Comparison of ENCODE assay signal across 10 cellular contexts in genomic region chr1:153612111-153612754, GRCh38. TPM values are rescaled to one million over a fixed set of nuclear protein-coding genes. Genes with fewer than 3 reads are reported as not detected.
DNase-seq lines count a peak whose midpoint lies in the region; ATAC-seq and TF ChIP-seq lines count a peak whose summit lies in the region.
"Had no signal": no experiment of that assay in that cellular context is flagged by ENCODE, and none has a peak within 500 bp of the region (broad histone marks: within the 10 kb centered on the region; RNA-seq: fewer than 3 reads in every experiment).

No MANE protein-coding gene starts in this region.

- peak overlapping the region; percentile 99 for H3K27ac ChIP-seq in RWPE1
- peak overlapping the region; percentile 92 to 96 (median 94) for H3K27ac ChIP-seq in esophagus squamous epithelium
- peak overlapping the region; percentile 89 to 97 (median 92) for H3K27ac ChIP-seq in transverse colon

- ATAC-seq in HG02884 (IDR thresholded peaks at IDR 0.05; ENCODE audit: unreplicated experiment): no peak

- in situ Hi-C loops in transverse colon (cut with MboI; ENCODE audit: low pct_ligation_motif_present in 1 of 4, low pct_unique_long_range_greater_than_20kb in 1 of 4, low sequenced_read_pairs in 3 of 4): no loop called here

- peak overlapping the region; percentile 54 to 76 (median 66) for H3K4me3 ChIP-seq in esophagus squamous epithelium
- peak overlapping the region; percentile 75 for H3K4me3 ChIP-seq in mucosa of stomach (ENCODE audit: low read length)
- H3K4me3 ChIP-seq in transverse colon: peak overlapping the region; percentile 53 to 69 (median 60)

- TF ChIP-seq EP300 in transverse colon (IDR thresholded peaks at IDR 0.05; ENCODE audit: low read depth): no peak

- DNase-seq in RWPE1 (ENCODE audit: low spot score) (no peak), esophagus squamous epithelium (lab: John Stamatoyannopoulos, UW) (no peak), transverse colon (no peak), DMS79 (lab: John Stamatoyannopoulos, UW) (no peak), dedifferentiated amniotic fluid mesenchymal stem cell (ENCODE audit: extremely low spot score) (no peak), iPS-NIHi11 (ENCODE audit: low spot score) (no peak)
- DNase-seq: activated B cell treated with CpG ODN at 0.5 μM for 24 hours, NCI-H1417 had no signal

- intact Hi-C loops in esophagus squamous epithelium (cut with DNase I) (loop anchor here (5.0 kb wide), 1 partner anchor 35 kb away; no protein-coding TSS in a partner anchor), transverse colon (cut with DNase I; ENCODE audit: low total_unique reads) (loop anchor here (5.0 kb wide), 1 partner anchor 35 kb away; no protein-coding TSS in a partner anchor)

- H3K4me1 ChIP-seq in esophagus squamous epithelium (peaks cover 25 to 89% (median 50%) of the 10 kb centered on the region in 3 donors), mucosa of stomach (ENCODE audit: control insufficient read depth, insufficient read depth, low read length) (peaks cover 75% of the 10 kb centered on the region), transverse colon (peaks cover 40 to 85% (median 58%) of the 10 kb centered on the region in 4 donors)

- CTCF ChIA-PET in RWPE1 (lab: Yijun Ruan, JAX): interaction anchor here (4.5 kb wide), 1 partner anchor 40 kb away, joined by 23 read pairs; no protein-coding TSS in a partner anchor

- POLR2A ChIA-PET in RWPE1 (lab: Yijun Ruan, JAX; ENCODE audit: low non-redundant PET): interaction anchor here (0.6 to 7.6 kb wide), 6 partner anchors 14 to 46 kb away, joined by 3 to 56 read pairs (median 4); partner anchors contain the start of genes CHTOP, S100A1 and S100A13

- H3K9me3 ChIP-seq in esophagus squamous epithelium (no peaks in the 10 kb centered on the region), mucosa of stomach (ENCODE audit: control insufficient read depth, low read length) (no peaks in the 10 kb centered on the region), transverse colon (no peaks in the 10 kb centered on the region)

- 30 to 33% methylated on average over 6 to 7 of the region's 11 CpGs for WGBS in esophagus squamous epithelium, 2 donors
- 32% methylated on average over 11 of the region's 11 CpGs; no CpG with 5 or more reads in 1 of the 2 donors for WGBS in transverse colon (ENCODE audit: low coverage in 1 of 2), 2 donors

- H3K36me3 ChIP-seq in esophagus squamous epithelium (peaks cover 3 to 11% (median 7%) of the 10 kb centered on the region in 3 donors), mucosa of stomach (ENCODE audit: control insufficient read depth, insufficient read depth, low read length) (no peaks in the 10 kb centered on the region), transverse colon (peaks cover 0 to 5% (median 0%) of the 10 kb centered on the region in 4 donors)

- TF ChIP-seq POLR2A in esophagus squamous epithelium (IDR thresholded peaks at IDR 0.05) (no peak), transverse colon (IDR thresholded peaks at IDR 0.05) (no peak)

- TF ChIP-seq CTCF in RWPE1 (conservative IDR thresholded peaks at IDR 0.05; ENCODE audit: low read depth) (no peak), esophagus squamous epithelium (IDR thresholded peaks at IDR 0.05) (no peak), transverse colon (IDR thresholded peaks at IDR 0.05) (no peak)

- H3K27me3 ChIP-seq in esophagus squamous epithelium (no peaks in the 10 kb centered on the region), mucosa of stomach (ENCODE audit: control insufficient read depth, insufficient read depth, low read length) (no peaks in the 10 kb centered on the region), transverse colon (no peaks in the 10 kb centered on the region)

- H3K9ac ChIP-seq in mucosa of stomach (ENCODE audit: low read length): peak overlapping the region; percentile 98

RNA-seq across cellular contexts. Expression of gene S100A16, which starts 0.7 kb away (rescaled TPM):
- total RNA-seq in esophagus squamous epithelium (1,000 to 10,000 TPM; 1,372 to 2,409 (median 2,158) TPM), transverse colon (100 to 1,000 TPM; 181 to 223 (median 196) TPM)
- total RNA-seq: activated B cell treated with CpG ODN at 0.5 μM for 24 hours had no signal

RNA-seq across cellular contexts. Expression of gene S100A14, which starts 3.9 kb away (rescaled TPM):
- total RNA-seq in esophagus squamous epithelium (1,000 to 10,000 TPM; 1,580 to 2,481 (median 2,030) TPM), transverse colon (100 to 1,000 TPM; 134 to 514 (median 437) TPM)
- total RNA-seq: activated B cell treated with CpG ODN at 0.5 μM for 24 hours had no signal

RNA-seq across cellular contexts. Expression of gene S100A13, which starts 15.1 kb away (rescaled TPM):
- total RNA-seq in esophagus squamous epithelium: 10 to 100 TPM; 44.4 to 63.3 (median 55.7) TPM
- 10 to 100 TPM; 33.8 to 67.8 (median 45.5) TPM for total RNA-seq in transverse colon

RNA-seq across cellular contexts. Expression of gene S100A1, which starts 16.0 kb away (rescaled TPM):
- 1 to 10 TPM in 1 of 4 donors, not detected in 3; 1.8 TPM for total RNA-seq in esophagus squamous epithelium
- total RNA-seq in transverse colon: 1 to 10 TPM in 2 of 4 donors, not detected in 2; 3.7 to 4.4 TPM

RNA-seq across cellular contexts. Expression of gene CHTOP, which starts 21.6 kb away (rescaled TPM):
- total RNA-seq in esophagus squamous epithelium: 10 to 100 TPM; 35.0 to 58.9 (median 47.3) TPM
- 10 to 100 TPM; 35.2 to 86.1 (median 65.2) TPM for total RNA-seq in transverse colon

Comparison
In these comparisons a context has a peak if more than half of its experiments do, and no peak if none do; other contexts are left out.
1. RNA of gene S100A16, which starts 0.7 kb away (total RNA-seq): 1,372 to 2,409 TPM in esophagus squamous epithelium; 181 to 223 TPM in transverse colon; every median in the first group is over 4 times any median in the second.
2. Peak in every context shown above with its lines, with median percentiles within 50 percentile points of each other: H3K27ac ChIP-seq and H3K4me3 ChIP-seq.